18 cellular contexts compared by ENCODE assay signal in the genomic region with DNA sequence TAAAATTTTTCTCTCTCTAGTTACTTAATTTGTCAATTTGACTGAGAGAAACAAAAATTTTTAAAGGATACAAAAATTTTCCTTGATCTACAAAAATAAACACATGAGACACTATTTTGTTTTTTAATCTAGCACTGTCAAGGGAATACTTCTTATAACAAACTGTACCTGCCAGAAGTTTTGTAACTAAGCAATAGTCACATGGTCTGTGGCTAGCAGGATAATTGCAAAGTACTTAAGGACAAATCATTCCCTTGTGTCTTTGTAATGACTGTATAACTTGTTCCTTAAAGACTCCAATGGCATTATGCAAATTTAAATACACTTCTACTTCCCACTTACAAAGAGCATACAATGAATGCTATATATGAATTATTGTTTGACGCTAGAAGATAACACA.
"Had no signal": no experiment of that assay in that cellular context is flagged by ENCODE, and none has a peak within 500 bp of the region (broad histone marks: within the 10 kb centered on the region; RNA-seq: fewer than 3 reads in every experiment).

No MANE protein-coding gene starts in this region.

- H3K4me3 ChIP-seq: ascending aorta, coronary artery, dorsolateral prefrontal cortex, left ventricle myocardium inferior, thoracic aorta, uterus had no signal

- DNase-seq: activated CD4-positive, alpha-beta T cell treated with anti-CD3 and anti-CD28 coated beads for 48 hours; activated CD4-positive, alpha-beta T cell treated with anti-CD3 and anti-CD28 coated beads, Interleukin-2, amount 50 U/mL, for 48 hours; activated CD8-positive, alpha-beta memory T cell treated with anti-CD3 and anti-CD28 coated beads for 24 hours; activated effector memory CD4-positive, alpha-beta T cell treated with Interleukin-2 at 50 U/mL for 16 hours; activated naive CD4-positive, alpha-beta T cell treated with anti-CD3 and anti-CD28 coated beads for 36 hours; activated naive CD8-positive, alpha-beta T cell treated with anti-CD3 and anti-CD28 coated beads for 36 hours; dorsolateral prefrontal cortex; effector memory CD8-positive, alpha-beta T cell; foreskin melanocyte; left ventricle myocardium inferior; retina; stimulated activated CD4-positive, alpha-beta T cell treated with anti-CD3 and anti-CD28 coated beads, Interleukin-4, amount 100 ng/mL, for 1 hour; T-helper 9 cell; trophoblast cell; uterus had no signal
